Comparison of ENCODE assay signal across 1 cellular context in genomic region chr1:145987926-145988325, GRCh38.
TF ChIP-seq lines count a peak whose summit lies in the region.

No MANE protein-coding gene starts in this region.

TF ChIP-seq in K562, 482 proteins besides CTCF, POLR2A, EP300 and RAD21 (continued from another document):
- no peak for TF ChIP-seq THRA (IDR thresholded peaks at IDR 0.05)
- TF ChIP-seq RBM25 (IDR thresholded peaks at IDR 0.05; ENCODE audit: low read depth, low read length, severe bottlenecking): peak; percentile 42
- no peak for TF ChIP-seq IFI16 (CRISPR knock-in tag; IDR thresholded peaks at IDR 0.05)
- no peak for TF ChIP-seq NKRF (IDR thresholded peaks at IDR 0.05; ENCODE audit: borderline replicate concordance)
- TF ChIP-seq DNMT1 (IDR thresholded peaks at IDR 0.05): no peak
- TF ChIP-seq NELFE (IDR thresholded peaks at IDR 0.05; ENCODE audit: insufficient read depth, insufficient read length): no peak
- TF ChIP-seq HNRNPUL1 (IDR thresholded peaks at IDR 0.05; ENCODE audit: low read length): no peak
- TF ChIP-seq RUNX1 (IDR thresholded peaks at IDR 0.05; ENCODE audit: low read depth): no peak
- no peak for TF ChIP-seq ZBTB7A (IDR thresholded peaks at IDR 0.05; ENCODE audit: borderline replicate concordance, control insufficient read depth, low read depth, low read length)
- peak; percentile 44; the same call in 1 of the 2 replicates for TF ChIP-seq C11orf30 (IDR thresholded peaks at IDR 0.05; ENCODE audit: low read depth)
